ENCODE assay signal across 8 cellular contexts in genomic region chr6:43687079-43687436, GRCh38. TPM values are rescaled to one million over a fixed set of nuclear protein-coding genes. Genes with fewer than 3 reads are reported as not detected.
DNase-seq lines count a peak whose midpoint lies in the region; ATAC-seq and TF ChIP-seq lines count a peak whose summit lies in the region.

No MANE protein-coding gene starts in this region.

- H3K9me3 ChIP-seq in heart right ventricle (no peaks in the 10 kb centered on the region), mucosa of descending colon (no peaks in the 10 kb centered on the region)

- no peak for DNase-seq in heart right ventricle
- no peak for DNase-seq in left cardiac atrium
- no peak for DNase-seq in cardiac fibroblast (ENCODE audit: low read depth in 2 of 2)
- no peak for DNase-seq in mucosa of descending colon
- DNase-seq in NCI-H128 (lab: John Stamatoyannopoulos, UW; ENCODE audit: unreplicated experiment): no peak
- DNase-seq in stimulated activated naive CD4-positive, alpha-beta T cell (lab: John Stamatoyannopoulos, UW): no peak
- no peak for DNase-seq in activated CD4-positive, alpha-beta T cell treated with anti-CD3 and anti-CD28 coated beads, Interleukin-2, amount 50 U/mL, for 4 hours
- no peak for DNase-seq in RKO (ENCODE audit: low spot score)

- intact Hi-C loops in heart right ventricle (cut with DNase I): no loop called here
- intact Hi-C loops in left cardiac atrium (cut with DNase I): no loop called here
- intact Hi-C loops in mucosa of descending colon (cut with DNase I, micrococcal nuclease): no loop called here

- peak overlapping the region; percentile 63 to 90 (median 83) for H3K27ac ChIP-seq in heart right ventricle

- peak in 1 of 8 donors; percentile 4 for ATAC-seq in heart right ventricle
- no peak for ATAC-seq in left cardiac atrium
- ATAC-seq in mucosa of descending colon: no peak

- H3K36me3 ChIP-seq in heart right ventricle (peaks cover 0 to 27% (median 0%) of the 10 kb centered on the region in 9 donors), mucosa of descending colon (ENCODE audit: low read depth) (no peaks in the 10 kb centered on the region)

- H3K4me3 ChIP-seq in heart right ventricle (peak overlapping the region; percentile 62 to 92 (median 88)), cardiac fibroblast (replicated peaks in 1 of 2; ENCODE audit: low read depth in 2 of 2, low read length in 2 of 2) (peak overlapping the region; percentile 65 to 90), mucosa of descending colon (peak overlapping the region; percentile 68)

- TF ChIP-seq CTCF in heart right ventricle (IDR thresholded peaks at IDR 0.05) (no peak), cardiac fibroblast (IDR thresholded peaks at IDR 0.05; ENCODE audit: low read depth, low read length) (no peak), mucosa of descending colon (IDR thresholded peaks at IDR 0.05) (no peak)

- no peaks in the 10 kb centered on the region for H3K27me3 ChIP-seq in heart right ventricle

- WGBS in heart right ventricle, 2 donors: 5 to 7% methylated on average over 10 of the region's 10 CpGs

- H3K4me1 ChIP-seq in heart right ventricle: peaks cover 9 to 60% (median 38%) of the 10 kb centered on the region in 9 donors
- H3K4me1 ChIP-seq in mucosa of descending colon (ENCODE audit: low read depth): peaks cover 42% of the 10 kb centered on the region

RNA-seq across cellular contexts. Expression of gene MRPS18A, which starts 0.5 kb away (rescaled TPM):
- total RNA-seq in heart right ventricle: 10 to 100 TPM; 36.0 to 52.9 (median 40.6) TPM
- polyA plus RNA-seq in heart right ventricle: 100 to 1,000 TPM in 1 of 2 donors, 10 to 100 TPM in 1; 30.4 to 103 TPM
- 10 to 100 TPM; 34.8 to 36.5 TPM for total RNA-seq in left cardiac atrium
- 10 to 100 TPM; 36.9 to 65.7 (median 61.9) TPM for total RNA-seq in mucosa of descending colon

RNA-seq across cellular contexts. Expression of gene RSPH9, which starts 42.2 kb away (rescaled TPM):
- total RNA-seq in heart right ventricle (under 1 TPM in 5 of 10 donors, not detected in 5; 0.09 to 0.15 (median 0.12) TPM), left cardiac atrium (under 1 TPM; 0.21 to 0.24 TPM), mucosa of descending colon (under 1 TPM in 1 of 3 donors, not detected in 2; 0.12 TPM)
- polyA plus RNA-seq in heart right ventricle: under 1 TPM; 0.44 to 0.45 TPM

RNA-seq across cellular contexts. Expression of gene MAD2L1BP, which starts 51.4 kb away (rescaled TPM):
- total RNA-seq in heart right ventricle: 10 to 100 TPM; 20.7 to 34.8 (median 28.1) TPM
- 10 to 100 TPM; 13.5 to 29.2 TPM for polyA plus RNA-seq in heart right ventricle
- 10 to 100 TPM; 21.4 to 32.3 TPM for total RNA-seq in left cardiac atrium
- total RNA-seq in mucosa of descending colon: 10 to 100 TPM; 25.7 to 51.4 (median 41.4) TPM

RNA-seq across cellular contexts. Expression of gene GTPBP2, which starts 58.0 kb away (rescaled TPM):
- total RNA-seq in heart right ventricle (10 to 100 TPM; 19.5 to 32.1 (median 25.1) TPM), left cardiac atrium (10 to 100 TPM; 24.2 to 31.9 TPM), mucosa of descending colon (100 to 1,000 TPM in 1 of 3 donors, 10 to 100 TPM in 2; 61.1 to 100 (median 82.1) TPM)
- polyA plus RNA-seq in heart right ventricle: 10 to 100 TPM; 37.3 to 37.9 TPM
